ENCODE assay signal across 1 cellular context in genomic region chr19:46748325-46749109, GRCh38.
TF ChIP-seq lines count a peak whose summit lies in the region.

No MANE protein-coding gene starts in this region.

TF ChIP-seq in H1, 55 proteins besides CTCF, POLR2A, EP300 and RAD21:
- TF ChIP-seq YY1 (IDR thresholded peaks at IDR 0.05; ENCODE audit: low read depth, low read length) = 0 out of 2 replicates have a peak, but pooled peaks have one; percentile 40
- no peak for TF ChIP-seq ASH2L (IDR thresholded peaks at IDR 0.05; ENCODE audit: low read length)
